In genomic region chr9:126615251-126615790, GRCh38 we compare ENCODE assay signal across 9 cellular contexts. TPM values are rescaled to one million over a fixed set of nuclear protein-coding genes. Genes with fewer than 3 reads are reported as not detected.
A peak's percentile ranks its signal among the peaks of the same experiment; 100 is the strongest.
DNase-seq lines count a peak whose midpoint lies in the region; ATAC-seq, FAIRE-seq and TF ChIP-seq lines count a peak whose summit lies in the region.
"Had no signal": no experiment of that assay in that cellular context is flagged by ENCODE, and none has a peak within 500 bp of the region (broad histone marks: within the 10 kb centered on the region; RNA-seq: fewer than 3 reads in every experiment).

No MANE protein-coding gene starts in this region.

- H3K9ac ChIP-seq in BLaER1 (no peak overlapping the region), GM23248 (no peak overlapping the region), keratinocyte (ENCODE audit: control insufficient read depth, extremely low read depth, insufficient read depth, low read length) (no peak overlapping the region)

- no peak for TF ChIP-seq POLR2A in vagina (IDR thresholded peaks at IDR 0.05)

- 31 to 37% methylated on average over 32 to 59 of the region's 61 CpGs for WGBS in GM23248 (ENCODE audit: low coverage in 1 of 2, low lambda C conversion rate in 2 of 2, missing lambda C conversion rate in 2 of 2), 2 experiments

- H3K27me3 Mint-ChIP-seq in activated T-helper 17 cell treated with anti-CD3 and anti-CD28 coated beads, Interleukin-2, amount 50 U/mL, for 72 hours = peaks cover 35% of the 10 kb centered on the region

- TF ChIP-seq CTCF in keratinocyte (optimal IDR thresholded peaks at IDR 0.05 in 1 of 3, IDR thresholded peaks at IDR 0.05 in 1 of 3, conservative IDR thresholded peaks at IDR 0.05 in 1 of 3; ENCODE audit: extremely low read depth in 1 of 3, insufficient read depth in 2 of 3, low read length in 3 of 3) (no peak), vagina (IDR thresholded peaks at IDR 0.05) (no peak)

- H3K9me3 ChIP-seq in BLaER1 (no peaks in the 10 kb centered on the region), GM23248 (ENCODE audit: low read depth) (no peaks in the 10 kb centered on the region), keratinocyte (ENCODE audit: control insufficient read depth, low read depth, low read length) (no peaks in the 10 kb centered on the region), vagina (no peaks in the 10 kb centered on the region)

- peak; percentile 23 for ATAC-seq in activated T-helper 17 cell treated with anti-CD3 and anti-CD28 coated beads, Interleukin-2, amount 50 U/mL, for 72 hours (replicated peaks)

- H3K36me3 Mint-ChIP-seq in activated T-helper 17 cell treated with anti-CD3 and anti-CD28 coated beads, Interleukin-2, amount 50 U/mL, for 72 hours (ENCODE audit: low read depth) = peaks cover 6% of the 10 kb centered on the region

- dilution Hi-C loops in keratinocyte (cut with MboI; ENCODE audit: extremely low pct_ligation_motif_present, low sequenced_read_pairs) = no loop called here

- H3K4me2 ChIP-seq in BLaER1 (peak overlapping the region; percentile 74), GM23248 (ENCODE audit: unreplicated experiment) (no peak overlapping the region), keratinocyte (ENCODE audit: control insufficient read depth, extremely low read depth, insufficient read depth, low read depth, low read length) (peak overlapping the region; percentile 51)

- no peaks in the 10 kb centered on the region for H3K36me3 ChIP-seq in BLaER1
- no peaks in the 10 kb centered on the region for H3K36me3 ChIP-seq in GM23248 (ENCODE audit: low read depth)
- H3K36me3 ChIP-seq in keratinocyte (ENCODE audit: control insufficient read depth in 2 of 2, extremely low read depth in 1 of 2, insufficient read depth in 2 of 2, low read length in 2 of 2) = no peaks in the 10 kb centered on the region
- H3K36me3 ChIP-seq in vagina = no peaks in the 10 kb centered on the region

- peaks cover 34% of the 10 kb centered on the region for H3K4me1 ChIP-seq in BLaER1
- no peaks in the 10 kb centered on the region for H3K4me1 ChIP-seq in GM23248 (ENCODE audit: insufficient read depth)
- H3K4me1 ChIP-seq in keratinocyte (ENCODE audit: control insufficient read depth, extremely low read depth, insufficient read depth, low read length) = peaks cover 9% of the 10 kb centered on the region
- H3K4me1 ChIP-seq in vagina = peaks cover 42% of the 10 kb centered on the region

- H2AFZ ChIP-seq in GM23248 = no peak overlapping the region
- H2AFZ ChIP-seq in keratinocyte (ENCODE audit: control insufficient read depth, low read length) = no peak overlapping the region

- peak overlapping the region; percentile 50 for H3K4me3 ChIP-seq in BLaER1
- H3K4me3 ChIP-seq in GM23248 = no peak overlapping the region
- H3K4me3 ChIP-seq in keratinocyte (ENCODE audit: control insufficient read depth in 2 of 3, extremely low read depth in 1 of 3, insufficient read depth in 2 of 3, low read depth in 1 of 3, low read length in 3 of 3) = no peak overlapping the region
- H3K4me3 ChIP-seq in vagina = peak overlapping the region in 1 of 2 donors; percentile 24

- no peak overlapping the region for H3K4me3 Mint-ChIP-seq in activated T-helper 17 cell treated with anti-CD3 and anti-CD28 coated beads, Interleukin-2, amount 50 U/mL, for 72 hours

- DNase-seq in GM23248 (peak; percentile 20), keratinocyte (ENCODE audit: low read depth, low spot score) (no peak), NCI-H128 (lab: John Stamatoyannopoulos, UW; ENCODE audit: unreplicated experiment) (no peak), kidney glomerular epithelial cell (lab: John Stamatoyannopoulos, UW) (no peak), vagina (ENCODE audit: extremely low spot score in 2 of 2) (no peak), amygdala (lab: John Stamatoyannopoulos, UW) (no peak)

- H3K27me3 ChIP-seq in BLaER1 (peaks cover 100% of the 10 kb centered on the region), GM23248 (replicated peaks; ENCODE audit: insufficient read depth) (peaks cover 45% of the 10 kb centered on the region), keratinocyte (ENCODE audit: control insufficient read depth, extremely low read depth, insufficient read depth, low read length) (peaks cover 40% of the 10 kb centered on the region), vagina (peaks cover 27% of the 10 kb centered on the region)

- in situ Hi-C loops in GM23248 (cut with MboI) = loop anchor here (10.0 kb wide), 1 partner anchor 149 kb away; no protein-coding TSS in a partner anchor

- H3K27ac ChIP-seq in BLaER1 (no peak overlapping the region), GM23248 (no peak overlapping the region), keratinocyte (ENCODE audit: control insufficient read depth, insufficient read depth, low read length) (no peak overlapping the region), vagina (no peak overlapping the region)

- H3K9me1 ChIP-seq in keratinocyte (ENCODE audit: control insufficient read depth, extremely low read depth, insufficient read depth, low read length) = no peaks in the 10 kb centered on the region

- peaks cover 6% of the 10 kb centered on the region for H3K4me1 Mint-ChIP-seq in activated T-helper 17 cell treated with anti-CD3 and anti-CD28 coated beads, Interleukin-2, amount 50 U/mL, for 72 hours

- intact Hi-C loops in vagina (cut with DNase I) = loop anchor here (5.0 kb wide), 1 partner anchor 1772 kb away; no protein-coding TSS in a partner anchor

- no peaks in the 10 kb centered on the region for H3F3A ChIP-seq in GM23248 (ENCODE audit: insufficient read depth)

- no peaks in the 10 kb centered on the region for H3K9me2 ChIP-seq in GM23248 (ENCODE audit: insufficient read depth)

- H4K20me1 ChIP-seq in BLaER1 (peaks cover 95% of the 10 kb centered on the region), GM23248 (ENCODE audit: insufficient read depth) (no peaks in the 10 kb centered on the region), keratinocyte (ENCODE audit: control insufficient read depth, extremely low read depth, insufficient read depth, low read length) (no peaks in the 10 kb centered on the region)

- H3K79me2 ChIP-seq in GM23248 (ENCODE audit: insufficient read depth) = no peaks in the 10 kb centered on the region
- H3K79me2 ChIP-seq in keratinocyte (ENCODE audit: control insufficient read depth, insufficient read depth, low read length) = no peaks in the 10 kb centered on the region

- no peak for FAIRE-seq in keratinocyte (lab: Jason Lieb, UNC)

- H3K9me3 Mint-ChIP-seq in activated T-helper 17 cell treated with anti-CD3 and anti-CD28 coated beads, Interleukin-2, amount 50 U/mL, for 72 hours = no peaks in the 10 kb centered on the region

- H3K27ac Mint-ChIP-seq in activated T-helper 17 cell treated with anti-CD3 and anti-CD28 coated beads, Interleukin-2, amount 50 U/mL, for 72 hours = no peak overlapping the region

RNA-seq across cellular contexts. Expression of gene LMX1B, which starts 1.6 kb away (rescaled TPM):
- total RNA-seq in GM23248 (2014; rRNA removed; shearing (Covaris generic)) = not detected in 2 replicates
- polyA plus RNA-seq in GM23248 (2016; fragmentation: Nextera tagmentation; extraction: Ambion mirVana) = not detected in 2 replicates
- total RNA-seq in activated T-helper 17 cell treated with anti-CD3 and anti-CD28 coated beads, Interleukin-2, amount 50 U/mL, for 72 hours = not detected
- polyA plus RNA-seq in keratinocyte = 0.24 to 0.59 TPM (median 0.54 TPM) in 3 replicates
- 0.25 TPM for polyA plus RNA-seq in keratinocyte (2011; ENCODE audit: low read depth)
- 0.43 and 0.75 TPM in 2 replicates for polyA plus RNA-seq in keratinocyte (2011; cell fraction: cytosol; rRNA removed)
- 2.0 and 2.1 TPM in 2 replicates for polyA plus RNA-seq in keratinocyte (2011; cell fraction: nucleus; rRNA removed)
- polyA plus RNA-seq in keratinocyte (2012; ENCODE audit: low replicate concordance) = 0.47 and 1.6 TPM in 2 replicates
- polyA minus RNA-seq in keratinocyte = 0.46 to 1.9 TPM (median 0.70 TPM) in 3 replicates
- 0.96 TPM for polyA minus RNA-seq in keratinocyte (2011; cell fraction: cytosol; rRNA and poly(A)+ RNA removed)
- 0.53 and 0.85 TPM in 2 replicates for polyA minus RNA-seq in keratinocyte (2011; cell fraction: nucleus; rRNA and poly(A)+ RNA removed)
- total RNA-seq in vagina = not detected
- total RNA-seq: T-helper 2 cell treated with Interferon-gamma antibody and Interleukin-4, amounts not matched to agents 100 ng/mL and 5 ng/mL, for 36 hours had no signal
